In the genomic region with DNA sequence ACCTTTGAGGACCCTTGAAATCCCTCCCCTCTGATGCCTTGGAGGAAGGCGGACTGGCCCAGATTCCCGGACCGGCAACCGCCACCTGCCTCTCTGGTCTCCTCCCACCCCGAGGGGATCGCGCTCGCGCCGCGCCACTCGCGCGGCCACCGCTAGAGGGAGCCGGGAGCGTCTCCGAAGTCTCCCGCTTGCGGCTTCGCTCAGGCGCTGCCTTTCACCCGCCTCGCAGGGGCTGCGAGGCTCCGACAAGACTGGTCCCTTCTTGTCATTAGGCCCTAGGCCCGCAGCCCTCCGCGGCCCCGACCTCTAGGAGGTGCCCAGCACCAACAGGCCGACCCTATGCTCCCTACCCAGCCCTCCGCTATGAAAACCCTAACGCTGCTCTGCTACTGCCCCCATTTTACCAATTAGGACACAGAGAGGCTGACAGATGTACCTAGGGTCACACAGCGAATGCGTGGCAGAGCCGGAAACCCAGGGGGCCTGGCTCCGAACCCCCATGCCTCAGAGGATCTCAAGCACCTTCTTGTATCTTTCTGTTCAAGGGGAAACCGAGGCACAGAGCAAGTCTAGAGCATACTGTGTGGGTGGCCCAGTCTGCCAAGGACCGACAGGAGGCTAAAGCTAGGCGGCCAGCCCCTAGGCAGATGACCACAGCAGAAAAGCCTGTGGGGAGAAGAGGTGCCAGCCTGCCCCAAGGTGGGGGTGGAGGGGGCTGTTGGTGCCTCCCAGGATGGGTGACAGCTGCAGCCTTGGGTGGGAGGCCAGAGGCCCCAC, we compare ENCODE assay signal across 8 cellular contexts. TPM values are rescaled to one million over a fixed set of nuclear protein-coding genes. Genes with fewer than 3 reads are reported as not detected.
DNase-seq lines count a peak whose midpoint lies in the region; ATAC-seq and TF ChIP-seq lines count a peak whose summit lies in the region.
"Had no signal": no experiment of that assay in that cellular context is flagged by ENCODE, and none has a peak within 500 bp of the region (broad histone marks: within the 10 kb centered on the region; RNA-seq: fewer than 3 reads in every experiment).

No MANE protein-coding gene starts in this region.

- H3K4me3 Mint-ChIP-seq in activated naive CD8-positive, alpha-beta T cell treated with anti-CD3 and anti-CD28 coated beads for 36 hours = no peak overlapping the region

- H3K4me1 ChIP-seq in left ventricle myocardium inferior = peaks cover 13% of the 10 kb centered on the region

- H3K79me2 ChIP-seq in SU-DHL-6 (ENCODE audit: insufficient read depth, low read length) = no peaks in the 10 kb centered on the region

- H3K27ac Mint-ChIP-seq in activated naive CD8-positive, alpha-beta T cell treated with anti-CD3 and anti-CD28 coated beads for 36 hours = no peak overlapping the region

- H3K9ac ChIP-seq in SU-DHL-6 (ENCODE audit: low read length) = no peak overlapping the region

- TF ChIP-seq CTCF in GM12875 (IDR thresholded peaks at IDR 0.05; ENCODE audit: borderline replicate concordance, insufficient read depth, low read depth, low read length) (peak; percentile 99), SU-DHL-6 (IDR thresholded peaks at IDR 0.05; ENCODE audit: insufficient read depth, low read length, poor library complexity, severe bottlenecking) (peak; percentile 97), left ventricle myocardium inferior (IDR thresholded peaks at IDR 0.05; ENCODE audit: borderline replicate concordance) (peak; percentile 92)

- peak overlapping the region; percentile 61 for H2AFZ ChIP-seq in SU-DHL-6 (ENCODE audit: low read depth, low read length, severe bottlenecking)

- H3K27me3 ChIP-seq in SU-DHL-6 (ENCODE audit: low read length) (no peaks in the 10 kb centered on the region), left ventricle myocardium inferior (ENCODE audit: low read depth) (peaks cover 84% of the 10 kb centered on the region)

- intact Hi-C loops in left ventricle myocardium inferior (cut with micrococcal nuclease) = no loop called here
- intact Hi-C loops in sciatic nerve (cut with DNase I) = no loop called here

- H3K36me3 ChIP-seq in SU-DHL-6 (ENCODE audit: low read length) = no peaks in the 10 kb centered on the region
- H3K36me3 ChIP-seq in left ventricle myocardium inferior = no peaks in the 10 kb centered on the region

- H3K9me3 ChIP-seq in SU-DHL-6 (ENCODE audit: insufficient read depth, low read length) = no peaks in the 10 kb centered on the region
- no peaks in the 10 kb centered on the region for H3K9me3 ChIP-seq in left ventricle myocardium inferior (replicated peaks)

- H3K4me3 ChIP-seq in GM12875 (ENCODE audit: low read depth, low read length) (no peak overlapping the region), SU-DHL-6 (ENCODE audit: insufficient read depth, low read length, poor library complexity, severe bottlenecking) (no peak overlapping the region), left ventricle myocardium inferior (peak overlapping the region; percentile 46)
- H3K4me3 ChIP-seq: skin epidermis had no signal

- H3K27me3 Mint-ChIP-seq in activated naive CD8-positive, alpha-beta T cell treated with anti-CD3 and anti-CD28 coated beads for 36 hours = peaks cover 15% of the 10 kb centered on the region

- no peaks in the 10 kb centered on the region for H3K36me3 Mint-ChIP-seq in activated naive CD8-positive, alpha-beta T cell treated with anti-CD3 and anti-CD28 coated beads for 36 hours

- DNase-seq in M059J (ENCODE audit: low read depth) (peak; percentile 55), left ventricle myocardium inferior (peak; percentile 63), sciatic nerve (ENCODE audit: low spot score) (peak; percentile 83)
- peak; percentile 77 for DNase-seq in activated naive CD8-positive, alpha-beta T cell treated with anti-CD3 and anti-CD28 coated beads for 36 hours

- no peaks in the 10 kb centered on the region for H3K9me2 ChIP-seq in SU-DHL-6 (replicated peaks; ENCODE audit: insufficient read depth, low read length)

- peaks cover 3% of the 10 kb centered on the region for H3K4me1 Mint-ChIP-seq in activated naive CD8-positive, alpha-beta T cell treated with anti-CD3 and anti-CD28 coated beads for 36 hours

- H3K4me2 ChIP-seq in SU-DHL-6 (ENCODE audit: low read depth, low read length, poor library complexity, severe bottlenecking) = peak overlapping the region; percentile 29

- H3F3A ChIP-seq in SU-DHL-6 (ENCODE audit: insufficient read depth) = no peaks in the 10 kb centered on the region

- H3K9me3 Mint-ChIP-seq in activated naive CD8-positive, alpha-beta T cell treated with anti-CD3 and anti-CD28 coated beads for 36 hours = no peaks in the 10 kb centered on the region

- H3K27ac ChIP-seq in SU-DHL-6 (ENCODE audit: low read depth, low read length) = no peak overlapping the region
- H3K27ac ChIP-seq in left ventricle myocardium inferior (replicated peaks) = no peak overlapping the region
- H3K27ac ChIP-seq: skin epidermis had no signal

- peak; percentile 86 for ATAC-seq in sciatic nerve
- no peak for ATAC-seq in HG03039 (IDR thresholded peaks at IDR 0.05; ENCODE audit: unreplicated experiment)

- no peaks in the 10 kb centered on the region for H4K20me1 ChIP-seq in SU-DHL-6 (ENCODE audit: low read depth, low read length)

RNA-seq across cellular contexts. Expression of a gene that starts 21.4 kb away (rescaled TPM):
- total RNA-seq in M059J (2014; rRNA removed; shearing (Covaris generic)) = not detected in 2 replicates
- not detected for total RNA-seq in activated naive CD8-positive, alpha-beta T cell treated with anti-CD3 and anti-CD28 coated beads for 36 hours
- total RNA-seq in left ventricle myocardium inferior = not detected
- not detected for total RNA-seq in sciatic nerve
